8 cellular contexts compared by ENCODE assay signal in genomic region chr7:4692622-4693021, GRCh38. TPM values are rescaled to one million over a fixed set of nuclear protein-coding genes. Genes with fewer than 3 reads are reported as not detected.
DNase-seq lines count a peak whose midpoint lies in the region; ATAC-seq, FAIRE-seq and TF ChIP-seq lines count a peak whose summit lies in the region.
"Not testable (repeated sequence)": the region's sequence is repeated elsewhere in the genome, so short reads cannot be mapped to it uniquely, and the experiment has no call there.

No MANE protein-coding gene starts in this region.

- not testable (repeated sequence) for H3K9ac ChIP-seq in stomach smooth muscle (ENCODE audit: low read length in 2 of 2)

- FAIRE-seq in A549 (lab: Jason Lieb, UNC), result not testable (repeated sequence)

- H3K4me1 Mint-ChIP-seq in activated naive CD8-positive, alpha-beta T cell (ENCODE audit: low read depth), result peaks cover 66% of the 10 kb centered on the region
- H3K4me1 Mint-ChIP-seq in nephron, result peaks cover 67% of the 10 kb centered on the region

- peak overlapping the region; percentile 81 for H3K27ac Mint-ChIP-seq in activated naive CD8-positive, alpha-beta T cell
- H3K27ac Mint-ChIP-seq in nephron, result peak overlapping the region; percentile 70 to 96 (median 80)

- H2AFZ ChIP-seq in PC-9, result not testable (repeated sequence)

- not testable (repeated sequence) for H3K36me3 Mint-ChIP-seq in activated naive CD8-positive, alpha-beta T cell; nephron (ENCODE audit: low read depth)

- H3K4me2 ChIP-seq in A549, result 0 out of 3 replicates have a peak overlapping the region, but pooled peaks have one; percentile 15
- H3K4me2 ChIP-seq in PC-9, result not testable (repeated sequence)

- H3K9me2 ChIP-seq in PC-9 (ENCODE audit: insufficient read depth), result not testable (repeated sequence)

- H3K4me3 Mint-ChIP-seq in activated naive CD8-positive, alpha-beta T cell; nephron: not testable (repeated sequence)

- WGBS in A549 (ENCODE audit: missing lambda C conversion rate), result 88% methylated on average over 5 of the region's 5 CpGs
- WGBS in esophagus muscularis mucosa, result 82% methylated on average over 5 of the region's 5 CpGs
- 90 to 95% methylated on average over 5 of the region's 5 CpGs for WGBS in heart right ventricle, 2 donors
- 91% methylated on average over 5 of the region's 5 CpGs for WGBS in sigmoid colon, 2 donors

- TF ChIP-seq POLR2A in A549 (IDR thresholded peaks at IDR 0.05; ENCODE audit: low read length); esophagus muscularis mucosa (IDR thresholded peaks at IDR 0.05; ENCODE audit: low read depth); sigmoid colon (IDR thresholded peaks at IDR 0.05): not testable (repeated sequence)

- POLR2A ChIA-PET in A549 (lab: Yijun Ruan, JAX), result not testable (repeated sequence)
- POLR2A ChIA-PET in PC-9 (lab: Charles Lee; ENCODE audit: unreplicated experiment), result interaction anchor here (0.6 kb wide), 1 partner anchor 21 kb away, joined by 3 read pairs; no protein-coding TSS in a partner anchor

- not testable (repeated sequence) for H3K36me3 ChIP-seq in PC-9 (ENCODE audit: low read depth); esophagus muscularis mucosa; heart right ventricle; sigmoid colon; stomach smooth muscle (ENCODE audit: control insufficient read depth in 2 of 2, insufficient read depth in 2 of 2, low read length in 2 of 2)

- not testable (repeated sequence) for H3K27me3 ChIP-seq in PC-9 (ENCODE audit: insufficient read depth, low read depth); esophagus muscularis mucosa; heart right ventricle; sigmoid colon; stomach smooth muscle (ENCODE audit: control insufficient read depth in 1 of 2, insufficient read depth in 2 of 2, low read length in 2 of 2)

- not testable (repeated sequence) for TF ChIP-seq CTCF in A549 (IDR thresholded peaks at IDR 0.05); PC-9 (conservative IDR thresholded peaks at IDR 0.05); esophagus muscularis mucosa (IDR thresholded peaks at IDR 0.05); heart right ventricle (IDR thresholded peaks at IDR 0.05); nephron (IDR thresholded peaks at IDR 0.05; ENCODE audit: unreplicated experiment in 3 of 3); sigmoid colon (IDR thresholded peaks at IDR 0.05)

- CTCF ChIA-PET in A549 (lab: Yijun Ruan, JAX), result interaction anchor here (1.1 to 3.7 kb wide), 2 partner anchors 43 to 51 kb away, joined by 3 to 12 read pairs; no protein-coding TSS in a partner anchor
- CTCF ChIA-PET in PC-9 (lab: Charles Lee), result not testable (repeated sequence)

- BruUV-seq in PC-9 (replicated peaks; lab: Mats Ljungman, UMichigan), result not testable (repeated sequence)

- not testable (repeated sequence) for H3K4me3 ChIP-seq in A549; PC-9; esophagus muscularis mucosa; heart right ventricle; sigmoid colon; stomach smooth muscle (ENCODE audit: low read length in 2 of 2)

- peaks cover 99% of the 10 kb centered on the region for H3K79me2 ChIP-seq in PC-9 (ENCODE audit: low read depth)

- not testable (repeated sequence) for TF ChIP-seq EP300 in A549 (IDR thresholded peaks at IDR 0.05); esophagus muscularis mucosa (IDR thresholded peaks at IDR 0.05); sigmoid colon (IDR thresholded peaks at IDR 0.05)

- peak overlapping the region in 1 of 2 experiments; percentile 48; a peak in 4 of 6 replicates for H3K27ac ChIP-seq in A549
- 0 out of 2 replicates have a peak overlapping the region, but pooled peaks have one; percentile 23 for H3K27ac ChIP-seq in PC-9
- H3K27ac ChIP-seq in esophagus muscularis mucosa (replicated peaks in 1 of 4), result peak overlapping the region; percentile 45 to 90 (median 78)
- peak overlapping the region in 7 of 10 donors; percentile 26 to 82 (median 51) for H3K27ac ChIP-seq in heart right ventricle
- peak overlapping the region; percentile 44 to 94 (median 80) for H3K27ac ChIP-seq in sigmoid colon
- H3K27ac ChIP-seq in stomach smooth muscle (ENCODE audit: low read length), result peak overlapping the region; percentile 53

- H3K4me1 ChIP-seq in A549 (peaks cover 40% of the 10 kb centered on the region), esophagus muscularis mucosa (peaks cover 62 to 98% (median 92%) of the 10 kb centered on the region in 4 donors), heart right ventricle (peaks cover 10 to 85% (median 61%) of the 10 kb centered on the region in 9 donors), sigmoid colon (peaks cover 0 to 97% (median 88%) of the 10 kb centered on the region in 4 donors), stomach smooth muscle (ENCODE audit: control insufficient read depth, insufficient read depth, low read length) (peaks cover 51% of the 10 kb centered on the region)
- not testable (repeated sequence) for H3K4me1 ChIP-seq in PC-9 (replicated peaks; ENCODE audit: insufficient read depth)

- not testable (repeated sequence) for H3K27me3 Mint-ChIP-seq in activated naive CD8-positive, alpha-beta T cell; nephron (ENCODE audit: low read depth)

- not testable (repeated sequence) for H3F3A ChIP-seq in PC-9 (ENCODE audit: insufficient read depth, low read depth)

- TF ChIP-seq RAD21 in A549 (conservative IDR thresholded peaks at IDR 0.05 in 1 of 2, IDR thresholded peaks at IDR 0.05 in 1 of 2), result not testable (repeated sequence)

- not testable (repeated sequence) for H3K9me3 ChIP-seq in A549; PC-9 (ENCODE audit: insufficient read depth, low read depth); esophagus muscularis mucosa; heart right ventricle; sigmoid colon; stomach smooth muscle (ENCODE audit: control insufficient read depth in 2 of 2, low read length in 2 of 2)

- DNase-seq in A549 (ENCODE audit: low read depth in 1 of 2, low spot score in 1 of 2); PC-9; esophagus muscularis mucosa (ENCODE audit: extremely low spot score); heart right ventricle; sigmoid colon: not testable (repeated sequence)

- peaks cover 98% of the 10 kb centered on the region for H4K20me1 ChIP-seq in PC-9 (ENCODE audit: insufficient read depth)

- ATAC-seq in A549, heart right ventricle: not testable (repeated sequence)

- not testable (repeated sequence) for H3K9me3 Mint-ChIP-seq in activated naive CD8-positive, alpha-beta T cell (ENCODE audit: low read depth); nephron

- intact Hi-C loops in PC-9 (cut with micrococcal nuclease; ENCODE audit: unreplicated experiment); esophagus muscularis mucosa (cut with DNase I); heart right ventricle (cut with DNase I); sigmoid colon (cut with DNase I): not testable (repeated sequence)

RNA-seq across cellular contexts. Expression of gene FOXK1, which starts 10.5 kb away (rescaled TPM):
- polyA plus RNA-seq in A549 (2011; rRNA removed) (6.8 and 8.3 TPM in 2 replicates), A549 (2017; fragmentation: RNase III; extraction: RNeasy Plus Mini Kit Qiagen cat#74134 plus additional on column Dnase treatment) (9.8 to 10.9 TPM (median 10.2 TPM) in 3 replicates), heart right ventricle (1 to 10 TPM; 3.6 to 9.8 TPM), sigmoid colon (10 to 100 TPM in 1 of 3 donors, 1 to 10 TPM in 2; 1.8 to 18.1 (median 3.0) TPM)
- polyA plus RNA-seq in A549 (2012; cell fraction: cytosol; rRNA removed), result 7.4 and 10.0 TPM in 2 replicates
- 27.5 and 29.2 TPM in 2 replicates for polyA plus RNA-seq in A549 (2012; cell fraction: nucleus; rRNA removed)
- 15.7 and 19.4 TPM in 2 replicates for polyA minus RNA-seq in A549 (2011; rRNA and poly(A)+ RNA removed)
- total RNA-seq in PC-9 (2021) (68.1 and 77.3 TPM in 2 replicates), esophagus muscularis mucosa (10 to 100 TPM; 23.4 to 46.1 (median 36.3) TPM), heart right ventricle (10 to 100 TPM; 17.6 to 30.6 (median 25.4) TPM), sigmoid colon (10 to 100 TPM; 15.8 to 47.1 (median 18.0) TPM)
